Comparison of ENCODE assay signal across 24 cellular contexts in genomic region chr3:124478834-124479233, GRCh38.
"Had no signal": no experiment of that assay in that cellular context is flagged by ENCODE, and none has a peak within 500 bp of the region (broad histone marks: within the 10 kb centered on the region; RNA-seq: fewer than 3 reads in every experiment).

No MANE protein-coding gene starts in this region.

- H3K4me1 Mint-ChIP-seq: memory B cell; naive thymus-derived CD4-positive, alpha-beta T cell; nephron; stimulated activated naive CD8-positive, alpha-beta T cell treated with anti-CD3 and anti-CD28 coated beads, Interleukin-15, amount 100 ng/mL, for 72 hours had no signal

- H3K27ac Mint-ChIP-seq: memory B cell; naive thymus-derived CD4-positive, alpha-beta T cell; nephron; neural progenitor cell; progenitor cell of endocrine pancreas; stimulated activated naive CD8-positive, alpha-beta T cell treated with anti-CD3 and anti-CD28 coated beads, Interleukin-15, amount 100 ng/mL, for 72 hours had no signal

- H3K36me3 Mint-ChIP-seq: memory B cell; naive thymus-derived CD4-positive, alpha-beta T cell had no signal

- H3K4me3 Mint-ChIP-seq: memory B cell; naive thymus-derived CD4-positive, alpha-beta T cell; nephron; neural progenitor cell; stimulated activated naive CD8-positive, alpha-beta T cell treated with anti-CD3 and anti-CD28 coated beads, Interleukin-15, amount 100 ng/mL, for 72 hours had no signal

- DNase-seq: dermis blood vessel endothelial cell; effector memory CD4-positive, alpha-beta T cell; erythroblast; esophagus squamous epithelium; foreskin melanocyte; glutamatergic neuron; heart right ventricle; hippocampal formation; left ventricle myocardium superior; lower lobe of right lung; naive thymus-derived CD4-positive, alpha-beta T cell; right lobe of liver; stimulated activated CD4-positive, alpha-beta T cell treated with anti-CD3 and anti-CD28 coated beads, Interleukin-12 subunit alpha, Interleukin-12 subunit beta, amount 100 ng/mL, for 4 hours; stimulated activated CD4-positive, alpha-beta T cell treated with anti-CD3 and anti-CD28 coated beads, Interleukin-1b, Interleukin-23, amount 100 ng/mL, for 48 hours; stimulated activated CD4-positive, alpha-beta T cell treated with anti-CD3 and anti-CD28 coated beads, Interleukin-4, amount 100 ng/mL, for 1 hour; stimulated activated CD8-positive, alpha-beta memory T cell treated with anti-CD3 and anti-CD28 coated beads, Interleukin-4, amount 100 ng/mL, for 48 hours; stimulated activated naive CD4-positive, alpha-beta T cell; stimulated activated naive CD8-positive, alpha-beta T cell treated with anti-CD3 and anti-CD28 coated beads, Interleukin-15, amount 100 ng/mL, for 72 hours; thyroid gland; trophoblast cell had no signal

- H3K27me3 Mint-ChIP-seq: progenitor cell of endocrine pancreas had no signal

- ATAC-seq: heart right ventricle; left ventricle myocardium superior; lower lobe of right lung; naive thymus-derived CD4-positive, alpha-beta T cell; right lobe of liver; stimulated activated naive CD8-positive, alpha-beta T cell treated with anti-CD3 and anti-CD28 coated beads, Interleukin-15, amount 100 ng/mL, for 72 hours had no signal

- H3K9me3 Mint-ChIP-seq: memory B cell; nephron; stimulated activated naive CD8-positive, alpha-beta T cell treated with anti-CD3 and anti-CD28 coated beads, Interleukin-15, amount 100 ng/mL, for 72 hours had no signal
